7 cellular contexts compared by ENCODE assay signal in the genomic region with DNA sequence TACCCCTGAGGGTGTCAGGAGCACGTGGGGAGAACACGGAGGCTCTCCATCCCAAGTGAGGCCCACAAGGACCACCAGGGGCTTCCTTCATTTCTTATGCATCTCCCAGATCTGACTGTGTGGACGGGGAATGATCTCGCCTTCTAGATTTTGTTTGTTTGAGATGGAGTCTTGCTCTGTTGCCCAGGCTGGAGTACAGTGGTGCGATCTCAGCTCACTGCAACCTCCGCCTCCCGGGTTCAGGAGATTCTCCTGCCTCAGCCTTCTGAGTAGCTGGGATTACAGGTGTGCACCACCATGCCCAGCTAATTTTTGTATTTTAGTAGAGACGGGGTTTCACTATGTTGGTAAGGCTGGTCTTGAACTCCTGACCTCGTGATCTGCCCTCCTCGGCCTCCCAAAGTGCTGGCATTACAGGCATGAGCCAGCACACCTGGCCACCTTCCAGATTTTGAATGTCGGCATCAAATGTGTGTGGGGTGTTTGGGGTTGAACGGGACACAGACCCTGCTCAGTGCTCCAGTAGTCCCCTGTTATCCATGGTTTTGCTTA. TPM values are rescaled to one million over a fixed set of nuclear protein-coding genes. Genes with fewer than 3 reads are reported as not detected.
DNase-seq lines count a peak whose midpoint lies in the region; ATAC-seq, FAIRE-seq and TF ChIP-seq lines count a peak whose summit lies in the region.
"Not testable (repeated sequence)": the region's sequence is repeated elsewhere in the genome, so short reads cannot be mapped to it uniquely, and the experiment has no call there.

No MANE protein-coding gene starts in this region.

- not testable (repeated sequence) for H3K27me3 ChIP-seq in IMR-90 (ENCODE audit: control insufficient read depth, insufficient read depth, low read length); keratinocyte (ENCODE audit: control insufficient read depth, extremely low read depth, insufficient read depth, low read length); neuronal stem cell (ENCODE audit: control insufficient read depth in 3 of 3, insufficient read depth in 3 of 3, low read depth in 1 of 3, low read length in 3 of 3); smooth muscle cell (ENCODE audit: low read depth); tibial artery

- H3K27ac ChIP-seq in IMR-90 (ENCODE audit: insufficient read depth, low read length) (peak overlapping the region; percentile 94), epithelial cell of prostate (peak overlapping the region; percentile 66), tibial artery (peak overlapping the region; percentile 92 to 97)
- H3K27ac ChIP-seq in keratinocyte (ENCODE audit: control insufficient read depth, insufficient read depth, low read length); neuronal stem cell (replicated peaks; ENCODE audit: low read length); smooth muscle cell (ENCODE audit: low read depth): not testable (repeated sequence)

- not testable (repeated sequence) for TF ChIP-seq CTCF in IMR-90 (conservative IDR thresholded peaks at IDR 0.05; ENCODE audit: low read depth, low read length); MCF 10A (IDR thresholded peaks at IDR 0.05; ENCODE audit: unreplicated experiment); keratinocyte (optimal IDR thresholded peaks at IDR 0.05 in 1 of 3, IDR thresholded peaks at IDR 0.05 in 1 of 3, conservative IDR thresholded peaks at IDR 0.05 in 1 of 3; ENCODE audit: extremely low read depth in 1 of 3, insufficient read depth in 2 of 3, low read length in 3 of 3); smooth muscle cell (IDR thresholded peaks at IDR 0.05; ENCODE audit: borderline replicate concordance, insufficient read depth, poor library complexity, severe bottlenecking); tibial artery (IDR thresholded peaks at IDR 0.05)

- not testable (repeated sequence) for H4K20me1 ChIP-seq in IMR-90 (ENCODE audit: insufficient read depth, low read length); keratinocyte (ENCODE audit: control insufficient read depth, extremely low read depth, insufficient read depth, low read length); smooth muscle cell (ENCODE audit: low read depth)

- H4K8ac ChIP-seq in IMR-90 (ENCODE audit: low read depth in 2 of 2, low read length in 2 of 2): peak overlapping the region; percentile 94 to 97; a peak in 3 of 4 replicates
- H4K8ac ChIP-seq in neuronal stem cell (ENCODE audit: low read depth, low read length): not testable (repeated sequence)

- not testable (repeated sequence) for H3K9me3 Mint-ChIP-seq in MCF 10A (ENCODE audit: unreplicated experiment)

- H3K9me1 ChIP-seq in IMR-90 (ENCODE audit: insufficient read depth, low read length): peaks cover 13% of the 10 kb centered on the region
- H3K9me1 ChIP-seq in keratinocyte (ENCODE audit: control insufficient read depth, extremely low read depth, insufficient read depth, low read length): not testable (repeated sequence)

- peak overlapping the region; percentile 95 for H4K91ac ChIP-seq in IMR-90 (ENCODE audit: insufficient read depth, low read depth, low read length)
- not testable (repeated sequence) for H4K91ac ChIP-seq in neuronal stem cell (ENCODE audit: low read depth, low read length, poor library complexity)

- no CpG with 5 or more reads among the region's 12 CpGs for WGBS in IMR-90 (ENCODE audit: extremely low coverage in 2 of 2, insufficient read length in 1 of 2), 2 experiments
- no CpG with 5 or more reads among the region's 12 CpGs for WGBS in neuronal stem cell (ENCODE audit: extremely low coverage in 2 of 2, insufficient read length in 2 of 2, insufficient replicate concordance in 1 of 2), 2 donors
- WGBS in smooth muscle cell (ENCODE audit: low lambda C conversion rate): 92% methylated on average over 12 of the region's 12 CpGs

- peak overlapping the region; percentile 97 for H2AK9ac ChIP-seq in IMR-90 (replicated peaks; ENCODE audit: low read depth, low read length, poor library complexity)

- peak overlapping the region; percentile 77 for H2BK5ac ChIP-seq in IMR-90 (ENCODE audit: low read depth, low read length, poor library complexity, severe bottlenecking)
- H2BK5ac ChIP-seq in neuronal stem cell (ENCODE audit: low read length): not testable (repeated sequence)

- BruUV-seq in IMR-90 (replicated peaks; lab: Mats Ljungman, UMichigan); MCF 10A (replicated peaks; lab: Mats Ljungman, UMichigan): not testable (repeated sequence)

- peak overlapping the region; percentile 86 for H2BK120ac ChIP-seq in IMR-90 (ENCODE audit: low read depth, low read length)
- not testable (repeated sequence) for H2BK120ac ChIP-seq in neuronal stem cell (ENCODE audit: low read depth, low read length)

- intact Hi-C loops in IMR-90 (cut with micrococcal nuclease); MCF 10A (cut with micrococcal nuclease); tibial artery (cut with DNase I; ENCODE audit: low total_unique reads): not testable (repeated sequence)

- peak overlapping the region; percentile 95 for H3K14ac ChIP-seq in IMR-90 (replicated peaks; ENCODE audit: low read depth, low read length)
- H3K14ac ChIP-seq in neuronal stem cell (ENCODE audit: low read length): not testable (repeated sequence)

- H3K36me3 Mint-ChIP-seq in MCF 10A (ENCODE audit: insufficient read depth, unreplicated experiment): peaks cover 13% of the 10 kb centered on the region

- CTCF ChIA-PET in IMR-90 (lab: Yijun Ruan, JAX); MCF 10A (lab: Yijun Ruan, JAX): not testable (repeated sequence)

- peak overlapping the region; percentile 1; the same call in 1 of the 2 replicates for H3K9ac ChIP-seq in IMR-90 (ENCODE audit: low read depth, low read length)
- H3K9ac ChIP-seq in keratinocyte (ENCODE audit: control insufficient read depth, extremely low read depth, insufficient read depth, low read length); neuronal stem cell (ENCODE audit: low read depth, low read length, poor library complexity); smooth muscle cell (ENCODE audit: low read depth): not testable (repeated sequence)

- not testable (repeated sequence) for H3K27me3 Mint-ChIP-seq in MCF 10A (ENCODE audit: insufficient read depth, unreplicated experiment)

- peak overlapping the region; percentile 95 for H2AK5ac ChIP-seq in IMR-90 (ENCODE audit: low read depth, low read length)
- H2AK5ac ChIP-seq in neuronal stem cell (ENCODE audit: low read depth, low read length): not testable (repeated sequence)

- H3K4me1 ChIP-seq in IMR-90 (ENCODE audit: control insufficient read depth, insufficient read depth, low read length) (peaks cover 29% of the 10 kb centered on the region), keratinocyte (ENCODE audit: control insufficient read depth, extremely low read depth, insufficient read depth, low read length) (peaks cover 31% of the 10 kb centered on the region), neuronal stem cell (ENCODE audit: control insufficient read depth in 2 of 2, insufficient read depth in 1 of 2, low read depth in 1 of 2, low read length in 2 of 2) (peaks cover 9 to 29% of the 10 kb centered on the region in 2 donors), tibial artery (peaks cover 11 to 69% (median 56%) of the 10 kb centered on the region in 4 donors)
- H3K4me1 ChIP-seq in smooth muscle cell (ENCODE audit: low read depth): not testable (repeated sequence)

- not testable (repeated sequence) for H3F3A ChIP-seq in smooth muscle cell (ENCODE audit: low read depth)

- dilution Hi-C loops in IMR-90 (cut with HindIII; ENCODE audit: low sequenced_read_pairs, unreplicated experiment); keratinocyte (cut with MboI; ENCODE audit: extremely low pct_ligation_motif_present, low sequenced_read_pairs): not testable (repeated sequence)

- H3K4ac ChIP-seq in IMR-90 (ENCODE audit: low read depth, low read length): peak overlapping the region; percentile 98
- H3K4ac ChIP-seq in neuronal stem cell (ENCODE audit: low read length): not testable (repeated sequence)

- not testable (repeated sequence) for H2BK12ac ChIP-seq in neuronal stem cell (ENCODE audit: low read length)

- not testable (repeated sequence) for H3K79me2 ChIP-seq in keratinocyte (ENCODE audit: control insufficient read depth, insufficient read depth, low read length); smooth muscle cell (ENCODE audit: low read depth)

- peak overlapping the region; percentile 64 for H3K4me2 ChIP-seq in IMR-90 (ENCODE audit: low read depth, low read length)
- not testable (repeated sequence) for H3K4me2 ChIP-seq in keratinocyte (ENCODE audit: control insufficient read depth, extremely low read depth, insufficient read depth, low read depth, low read length); neuronal stem cell (ENCODE audit: insufficient read depth, low read length, poor library complexity, severe bottlenecking); smooth muscle cell

- peak overlapping the region; percentile 81 for H3K27ac Mint-ChIP-seq in MCF 10A (ENCODE audit: low read depth, unreplicated experiment)

- peak overlapping the region; percentile 93; the same call in 1 of the 2 replicates for H3K23ac ChIP-seq in IMR-90 (ENCODE audit: low read depth, low read length)
- H3K23ac ChIP-seq in neuronal stem cell (ENCODE audit: low read depth, low read length, poor library complexity): not testable (repeated sequence)

- peak overlapping the region; percentile 47 for H4K5ac ChIP-seq in IMR-90 (ENCODE audit: low read depth, low read length)

- not testable (repeated sequence) for H3K9me3 ChIP-seq in IMR-90 (ENCODE audit: control insufficient read depth, insufficient read depth, low read length); keratinocyte (ENCODE audit: control insufficient read depth, low read depth, low read length); neuronal stem cell (replicated peaks in 1 of 2; ENCODE audit: control insufficient read depth in 2 of 2, insufficient read depth in 1 of 2, low read depth in 1 of 2, low read length in 2 of 2); smooth muscle cell (replicated peaks; ENCODE audit: low read depth); tibial artery

- not testable (repeated sequence) for FAIRE-seq in keratinocyte (lab: Jason Lieb, UNC)

- peaks cover 20% of the 10 kb centered on the region for H3K4me1 Mint-ChIP-seq in MCF 10A (ENCODE audit: insufficient read depth, unreplicated experiment)

- H2AFZ ChIP-seq in IMR-90 (replicated peaks; ENCODE audit: low read length, poor library complexity): peak overlapping the region; percentile 95
- H2AFZ ChIP-seq in keratinocyte (ENCODE audit: control insufficient read depth, low read length): peak overlapping the region; percentile 29
- H2AFZ ChIP-seq in neuronal stem cell (ENCODE audit: low read length): peak overlapping the region; percentile 82
- H2AFZ ChIP-seq in smooth muscle cell (ENCODE audit: low read depth): peak overlapping the region; percentile 2

- not testable (repeated sequence) for TF ChIP-seq RAD21 in IMR-90 (IDR thresholded peaks at IDR 0.05; ENCODE audit: low read length)

- ATAC-seq in IMR-90 (ENCODE audit: low read depth): not testable (repeated sequence)

- not testable (repeated sequence) for H3K4me3 Mint-ChIP-seq in MCF 10A (ENCODE audit: unreplicated experiment)

- peaks cover 5 to 23% of the 10 kb centered on the region in 2 experiments; a peak in 3 of 4 replicates for H3K79me1 ChIP-seq in IMR-90 (ENCODE audit: low read depth in 1 of 2, low read length in 2 of 2)
- not testable (repeated sequence) for H3K79me1 ChIP-seq in neuronal stem cell (ENCODE audit: low read depth, low read length)

- not testable (repeated sequence) for TF ChIP-seq POLR2A in IMR-90 (IDR thresholded peaks at IDR 0.05; ENCODE audit: low read depth, low read length)

- H3K18ac ChIP-seq in IMR-90 (ENCODE audit: low read depth, low read length): peak overlapping the region; percentile 70
- H3K18ac ChIP-seq in neuronal stem cell (ENCODE audit: low read length): not testable (repeated sequence)

- DNase-seq in IMR-90; MCF 10A (ENCODE audit: unreplicated experiment); epithelial cell of prostate (ENCODE audit: low read depth, low spot score); keratinocyte (ENCODE audit: low read depth, low spot score); neuronal stem cell (ENCODE audit: low spot score); smooth muscle cell (lab: John Stamatoyannopoulos, UW; ENCODE audit: unreplicated experiment); tibial artery: not testable (repeated sequence)

- H2BK15ac ChIP-seq in IMR-90 (ENCODE audit: low read depth, low read length): peak overlapping the region; percentile 49; the same call in 2 of the 3 replicates
- H2BK15ac ChIP-seq in neuronal stem cell (ENCODE audit: low read length): not testable (repeated sequence)

- in situ Hi-C loops in IMR-90 (cut with MboI; ENCODE audit: low sequenced_read_pairs): not testable (repeated sequence)

- not testable (repeated sequence) for H3K4me3 ChIP-seq in IMR-90 (ENCODE audit: insufficient read depth, low read depth, low read length); keratinocyte (ENCODE audit: control insufficient read depth in 2 of 3, extremely low read depth in 1 of 3, insufficient read depth in 2 of 3, low read depth in 1 of 3, low read length in 3 of 3); neuronal stem cell (ENCODE audit: low read length in 2 of 2); smooth muscle cell; tibial artery

- POLR2A ChIA-PET in IMR-90 (lab: Charles Lee; ENCODE audit: unreplicated experiment) (interaction anchor here (0.8 kb wide), 1 partner anchor 14 kb away, joined by 3 read pairs; a partner anchor contains a TSS), MCF 10A (lab: Yijun Ruan, JAX) (interaction anchor here (0.5 to 4.6 kb wide), 6 partner anchors 8 to 629 kb away, joined by 3 to 30 read pairs (median 4); a partner anchor contains a TSS)

- peak overlapping the region; percentile 95 for H2BK20ac ChIP-seq in IMR-90 (ENCODE audit: low read depth, low read length)

- H3K36me3 ChIP-seq in IMR-90 (ENCODE audit: control insufficient read depth, insufficient read depth, low read length); keratinocyte (ENCODE audit: control insufficient read depth in 2 of 2, extremely low read depth in 1 of 2, insufficient read depth in 2 of 2, low read length in 2 of 2); neuronal stem cell (replicated peaks in 1 of 2; ENCODE audit: control insufficient read depth in 2 of 2, insufficient read depth in 2 of 2, low read length in 2 of 2); smooth muscle cell (ENCODE audit: low read depth); tibial artery: not testable (repeated sequence)

- peak overlapping the region; percentile 71 for H3K56ac ChIP-seq in IMR-90 (ENCODE audit: extremely low read depth, insufficient read depth, low read length)

RNA-seq across cellular contexts. Expression of a gene that starts 9.6 kb away (rescaled TPM):
- total RNA-seq in IMR-90 (2012; rRNA removed) (1.4 TPM in 2 replicates), MCF 10A (2022) (23.6 and 25.7 TPM in 2 replicates), smooth muscle cell (3.8 and 8.7 TPM in 2 replicates)
- polyA plus RNA-seq in IMR-90 (2012; rRNA removed) (7.2 and 7.5 TPM in 2 replicates), keratinocyte (9.4 to 20.7 TPM (median 10.9 TPM) in 3 replicates), smooth muscle cell (16.1 and 31.7 TPM in 2 replicates)
- 5.0 and 7.5 TPM in 2 replicates for polyA plus RNA-seq in IMR-90 (2012; cell fraction: cytosol; rRNA removed)
- 9.3 and 15.7 TPM in 2 replicates for polyA plus RNA-seq in IMR-90 (2012; cell fraction: nucleus; rRNA removed; ENCODE audit: low replicate concordance)
- 2.0 TPM for polyA plus RNA-seq in keratinocyte (2011; ENCODE audit: low read depth)
- 9.2 and 15.3 TPM in 2 replicates for polyA plus RNA-seq in keratinocyte (2011; cell fraction: cytosol; rRNA removed)
- polyA plus RNA-seq in keratinocyte (2011; cell fraction: nucleus; rRNA removed): 14.9 and 19.4 TPM in 2 replicates
- 14.6 and 22.2 TPM in 2 replicates for polyA plus RNA-seq in keratinocyte (2012; ENCODE audit: low replicate concordance)
- 7.4 to 33.9 TPM (median 11.7 TPM) in 3 replicates for polyA minus RNA-seq in keratinocyte
- polyA minus RNA-seq in keratinocyte (2011; cell fraction: cytosol; rRNA and poly(A)+ RNA removed): 24.4 TPM
- 8.6 and 8.8 TPM in 2 replicates for polyA minus RNA-seq in keratinocyte (2011; cell fraction: nucleus; rRNA and poly(A)+ RNA removed)
- polyA plus RNA-seq in neuronal stem cell (2013, experiment 1 of 2): 1.2 TPM
- 0.68 TPM for polyA plus RNA-seq in neuronal stem cell (2013, experiment 2 of 2)

RNA-seq across cellular contexts. Expression of a gene that starts 13.7 kb away (rescaled TPM):
- 7.8 and 9.0 TPM in 2 replicates for total RNA-seq in IMR-90 (2012; rRNA removed)
- 35.5 and 36.7 TPM in 2 replicates for polyA plus RNA-seq in IMR-90 (2012; rRNA removed)
- 28.5 and 41.3 TPM in 2 replicates for polyA plus RNA-seq in IMR-90 (2012; cell fraction: cytosol; rRNA removed)
- 54.3 and 84.4 TPM in 2 replicates for polyA plus RNA-seq in IMR-90 (2012; cell fraction: nucleus; rRNA removed; ENCODE audit: low replicate concordance)
- total RNA-seq in MCF 10A (2022): 55.7 and 97.9 TPM in 2 replicates
- polyA plus RNA-seq in keratinocyte: 17.0 to 41.4 TPM (median 23.3 TPM) in 3 replicates
- 96.6 TPM for polyA plus RNA-seq in keratinocyte (2011; ENCODE audit: low read depth)
- 21.2 and 27.5 TPM in 2 replicates for polyA plus RNA-seq in keratinocyte (2011; cell fraction: cytosol; rRNA removed)
- polyA plus RNA-seq in keratinocyte (2011; cell fraction: nucleus; rRNA removed): 26.9 and 37.0 TPM in 2 replicates
- 66.2 and 117 TPM in 2 replicates for polyA plus RNA-seq in keratinocyte (2012; ENCODE audit: low replicate concordance)
- polyA minus RNA-seq in keratinocyte: 16.5 to 43.8 TPM (median 26.9 TPM) in 3 replicates
- 35.9 TPM for polyA minus RNA-seq in keratinocyte (2011; cell fraction: cytosol; rRNA and poly(A)+ RNA removed)
- polyA minus RNA-seq in keratinocyte (2011; cell fraction: nucleus; rRNA and poly(A)+ RNA removed): 15.3 and 24.4 TPM in 2 replicates
- 80.4 TPM for polyA plus RNA-seq in neuronal stem cell (2013, experiment 1 of 2)
- polyA plus RNA-seq in neuronal stem cell (2013, experiment 2 of 2): 79.8 TPM
- 26.4 and 27.6 TPM in 2 replicates for total RNA-seq in smooth muscle cell
- 91.4 and 111 TPM in 2 replicates for polyA plus RNA-seq in smooth muscle cell

RNA-seq across cellular contexts. Expression of a gene that starts 24.6 kb away (rescaled TPM):
- total RNA-seq in IMR-90 (2012; rRNA removed): under 0.01 TPM in 1 of 2 replicates, not detected in the other
- polyA plus RNA-seq in IMR-90 (2012; rRNA removed): 0.31 and 0.52 TPM in 2 replicates
- polyA plus RNA-seq in IMR-90 (2012; cell fraction: cytosol; rRNA removed): 0.14 and 1.0 TPM in 2 replicates
- polyA plus RNA-seq in IMR-90 (2012; cell fraction: nucleus; rRNA removed; ENCODE audit: low replicate concordance): 2.1 and 4.2 TPM in 2 replicates
- total RNA-seq in MCF 10A (2022): 3.5 and 7.6 TPM in 2 replicates
- polyA plus RNA-seq in keratinocyte: 0.25 to 0.79 TPM (median 0.36 TPM) in 3 replicates
- 0.55 TPM for polyA plus RNA-seq in keratinocyte (2011; ENCODE audit: low read depth)
- polyA plus RNA-seq in keratinocyte (2011; cell fraction: cytosol; rRNA removed): 0.23 and 0.35 TPM in 2 replicates
- polyA plus RNA-seq in keratinocyte (2011; cell fraction: nucleus; rRNA removed): 1.0 and 2.1 TPM in 2 replicates
- polyA plus RNA-seq in keratinocyte (2012; ENCODE audit: low replicate concordance): 0.80 and 1.8 TPM in 2 replicates
- 0.56 to 3.9 TPM (median 2.7 TPM) in 3 replicates for polyA minus RNA-seq in keratinocyte
- 1.5 TPM for polyA minus RNA-seq in keratinocyte (2011; cell fraction: cytosol; rRNA and poly(A)+ RNA removed)
- 1.1 and 2.3 TPM in 2 replicates for polyA minus RNA-seq in keratinocyte (2011; cell fraction: nucleus; rRNA and poly(A)+ RNA removed)
- 1.4 TPM for polyA plus RNA-seq in neuronal stem cell (2013, experiment 1 of 2)
- polyA plus RNA-seq in neuronal stem cell (2013, experiment 2 of 2): 0.90 TPM
- 4.5 TPM in 2 replicates for total RNA-seq in smooth muscle cell
- 2.4 and 9.6 TPM in 2 replicates for polyA plus RNA-seq in smooth muscle cell

RNA-seq across cellular contexts. Expression of a gene that starts 27.9 kb away (rescaled TPM):
- 7.9 and 8.1 TPM in 2 replicates for total RNA-seq in IMR-90 (2012; rRNA removed)
- 10.6 and 10.8 TPM in 2 replicates for polyA plus RNA-seq in IMR-90 (2012; rRNA removed)
- polyA plus RNA-seq in IMR-90 (2012; cell fraction: cytosol; rRNA removed): 5.7 and 8.8 TPM in 2 replicates
- polyA plus RNA-seq in IMR-90 (2012; cell fraction: nucleus; rRNA removed; ENCODE audit: low replicate concordance): 17.0 and 21.9 TPM in 2 replicates
- total RNA-seq in MCF 10A (2022): 15.9 and 17.4 TPM in 2 replicates
- 7.4 to 10.6 TPM (median 7.8 TPM) in 3 replicates for polyA plus RNA-seq in keratinocyte
- 2.1 TPM for polyA plus RNA-seq in keratinocyte (2011; ENCODE audit: low read depth)
- 4.5 and 7.2 TPM in 2 replicates for polyA plus RNA-seq in keratinocyte (2011; cell fraction: cytosol; rRNA removed)
- polyA plus RNA-seq in keratinocyte (2011; cell fraction: nucleus; rRNA removed): 11.3 and 15.0 TPM in 2 replicates
- polyA plus RNA-seq in keratinocyte (2012; ENCODE audit: low replicate concordance): 3.9 and 10.1 TPM in 2 replicates
- polyA minus RNA-seq in keratinocyte: 4.5 to 10.1 TPM (median 5.2 TPM) in 3 replicates
- 8.6 TPM for polyA minus RNA-seq in keratinocyte (2011; cell fraction: cytosol; rRNA and poly(A)+ RNA removed)
- polyA minus RNA-seq in keratinocyte (2011; cell fraction: nucleus; rRNA and poly(A)+ RNA removed): 7.0 and 9.3 TPM in 2 replicates
- polyA plus RNA-seq in neuronal stem cell (2013, experiment 1 of 2): 15.8 TPM
- polyA plus RNA-seq in neuronal stem cell (2013, experiment 2 of 2): 14.6 TPM
- 9.8 and 13.3 TPM in 2 replicates for total RNA-seq in smooth muscle cell
- 15.4 and 17.4 TPM in 2 replicates for polyA plus RNA-seq in smooth muscle cell

RNA-seq across cellular contexts. Expression of a gene that starts 35.9 kb away (rescaled TPM):
- 13.3 and 15.3 TPM in 2 replicates for total RNA-seq in IMR-90 (2012; rRNA removed)
- polyA plus RNA-seq in IMR-90 (2012; rRNA removed): 42.5 and 55.5 TPM in 2 replicates
- polyA plus RNA-seq in IMR-90 (2012; cell fraction: cytosol; rRNA removed): 44.8 and 51.3 TPM in 2 replicates
- 108 and 241 TPM in 2 replicates for polyA plus RNA-seq in IMR-90 (2012; cell fraction: nucleus; rRNA removed; ENCODE audit: low replicate concordance)
- total RNA-seq in MCF 10A (2022): 97.9 and 111 TPM in 2 replicates
- 25.2 to 33.8 TPM (median 30.0 TPM) in 3 replicates for polyA plus RNA-seq in keratinocyte
- 55.2 TPM for polyA plus RNA-seq in keratinocyte (2011; ENCODE audit: low read depth)
- 15.3 and 25.6 TPM in 2 replicates for polyA plus RNA-seq in keratinocyte (2011; cell fraction: cytosol; rRNA removed)
- 45.2 and 60.9 TPM in 2 replicates for polyA plus RNA-seq in keratinocyte (2011; cell fraction: nucleus; rRNA removed)
- polyA plus RNA-seq in keratinocyte (2012; ENCODE audit: low replicate concordance): 34.2 and 40.5 TPM in 2 replicates
- polyA minus RNA-seq in keratinocyte: 9.3 to 94.3 TPM (median 20.0 TPM) in 3 replicates
- polyA minus RNA-seq in keratinocyte (2011; cell fraction: cytosol; rRNA and poly(A)+ RNA removed): 80.8 TPM
- polyA minus RNA-seq in keratinocyte (2011; cell fraction: nucleus; rRNA and poly(A)+ RNA removed): 17.9 and 24.0 TPM in 2 replicates
- 48.0 TPM for polyA plus RNA-seq in neuronal stem cell (2013, experiment 1 of 2)
- 48.3 TPM for polyA plus RNA-seq in neuronal stem cell (2013, experiment 2 of 2)
- 32.6 and 48.4 TPM in 2 replicates for total RNA-seq in smooth muscle cell
- 90.5 and 107 TPM in 2 replicates for polyA plus RNA-seq in smooth muscle cell

Comparison
In these comparisons a context has a peak if more than half of its experiments do, and no peak if none do; other contexts are left out.
1. H2AFZ ChIP-seq: peak in every context shown above with its lines; median percentile 95 in IMR-90; 82 in neuronal stem cell; 29 in keratinocyte; 2 in smooth muscle cell.